Comparison of ENCODE assay signal across 8 cellular contexts in the genomic region with DNA sequence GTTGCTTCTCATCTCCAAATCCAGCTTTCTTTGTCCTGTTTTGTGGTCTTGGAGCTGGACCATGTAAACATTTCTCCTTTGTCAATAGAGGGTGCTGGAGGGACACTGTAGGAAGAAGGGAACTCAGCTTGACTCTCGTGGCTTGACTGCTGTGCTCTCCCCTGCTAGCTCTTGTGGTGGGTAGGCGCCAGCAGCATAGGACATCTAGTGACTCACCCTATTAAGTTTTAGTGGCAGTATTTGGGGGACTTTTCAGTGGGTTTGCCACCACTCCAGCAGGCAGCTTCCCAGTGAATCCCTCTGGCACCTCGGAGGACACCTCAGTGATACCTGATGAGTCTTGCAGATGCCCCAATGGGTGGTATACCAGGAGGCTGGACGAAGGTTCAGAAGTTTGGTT.
A peak's percentile ranks its signal among the peaks of the same experiment; 100 is the strongest.
DNase-seq lines count a peak whose midpoint lies in the region; TF ChIP-seq lines count a peak whose summit lies in the region.

No MANE protein-coding gene starts in this region.

- H3K27me3 ChIP-seq in brain microvascular endothelial cell (replicated peaks) (no peaks in the 10 kb centered on the region), liver (ENCODE audit: control insufficient read depth in 4 of 4, insufficient read depth in 4 of 4, low read length in 3 of 4) (no peaks in the 10 kb centered on the region)

- in situ Hi-C loops in brain microvascular endothelial cell (cut with HindIII; ENCODE audit: low pct_ligation_motif_present, low sequenced_read_pairs): loop anchor here (25.0 kb wide), 1 partner anchor 175 kb away; the partner anchor contains the start of gene YTHDC2

- 62% methylated on average over 4 of the region's 4 CpGs for WGBS in liver

- peak; percentile 29 for DNase-seq in SKM-1 treated with dmso at 0.1 percent for 144 hours (lab: John Stamatoyannopoulos, UW; ENCODE audit: unreplicated experiment)
- no peak for DNase-seq in SKM-1 (lab: John Stamatoyannopoulos, UW; ENCODE audit: unreplicated experiment)
- DNase-seq in NCI-H226: peak; percentile 50
- peak; percentile 62 for DNase-seq in brain microvascular endothelial cell
- DNase-seq in OCI-M2 (lab: John Stamatoyannopoulos, UW; ENCODE audit: unreplicated experiment): no peak
- DNase-seq in activated CD8-positive, alpha-beta memory T cell treated with anti-CD3 and anti-CD28 coated beads for 24 hours: no peak
- DNase-seq in retina: no peak

- H3K27ac ChIP-seq in brain microvascular endothelial cell (no peak overlapping the region), liver (ENCODE audit: low read depth in 1 of 2, low read length in 2 of 2) (no peak overlapping the region)

- no peak overlapping the region for H3K9ac ChIP-seq in liver (ENCODE audit: low read depth in 1 of 2, low read length in 2 of 2)

- peak; percentile 73 to 80 for TF ChIP-seq RAD21 in liver (IDR thresholded peaks at IDR 0.05)

- no peaks in the 10 kb centered on the region for H3K36me3 ChIP-seq in brain microvascular endothelial cell (replicated peaks)
- H3K36me3 ChIP-seq in liver (ENCODE audit: control insufficient read depth in 4 of 4, insufficient read depth in 3 of 4, low read depth in 1 of 4, low read length in 3 of 4): no peaks in the 10 kb centered on the region

- H3K4me3 ChIP-seq in brain microvascular endothelial cell (ENCODE audit: low read depth, low read length): no peak overlapping the region
- H3K4me3 ChIP-seq in liver (ENCODE audit: low read depth in 1 of 3, low read length in 3 of 3): no peak overlapping the region

- TF ChIP-seq CTCF in brain microvascular endothelial cell (IDR thresholded peaks at IDR 0.05; ENCODE audit: low read depth, low read length, missing control alignments) (peak; percentile 70), liver (IDR thresholded peaks at IDR 0.05; ENCODE audit: low read depth, low read length, missing input control) (peak; percentile 26)

- no peaks in the 10 kb centered on the region for H3K9me3 ChIP-seq in liver (ENCODE audit: control insufficient read depth in 4 of 4, low read length in 3 of 4)

- no peaks in the 10 kb centered on the region for H3K4me1 ChIP-seq in liver (ENCODE audit: control insufficient read depth in 4 of 4, insufficient read depth in 4 of 4, low read length in 3 of 4)

TF ChIP-seq in liver, 16 proteins besides CTCF, POLR2A, EP300 and RAD21:
- peak; percentile 24 for TF ChIP-seq FOXA2 (IDR thresholded peaks at IDR 0.05)
- TF ChIP-seq FOXA1 (IDR thresholded peaks at IDR 0.05): peak; percentile 11
- TF ChIP-seq JUND (IDR thresholded peaks at IDR 0.05): no peak
TF ChIP-seq in liver: peak in this region for 2.

Comparison
In these comparisons a context has a peak if more than half of its experiments do, and no peak if none do; other contexts are left out.
1. DNase-seq: peak in SKM-1 treated with dmso at 0.1 percent for 144 hours (single experiment), NCI-H226 (single experiment) and brain microvascular endothelial cell (single experiment); none in SKM-1 (single experiment), OCI-M2 (single experiment), activated CD8-positive, alpha-beta memory T cell treated with anti-CD3 and anti-CD28 coated beads for 24 hours (single experiment) and retina (single experiment).